9 cellular contexts compared by ENCODE assay signal in the genomic region with DNA sequence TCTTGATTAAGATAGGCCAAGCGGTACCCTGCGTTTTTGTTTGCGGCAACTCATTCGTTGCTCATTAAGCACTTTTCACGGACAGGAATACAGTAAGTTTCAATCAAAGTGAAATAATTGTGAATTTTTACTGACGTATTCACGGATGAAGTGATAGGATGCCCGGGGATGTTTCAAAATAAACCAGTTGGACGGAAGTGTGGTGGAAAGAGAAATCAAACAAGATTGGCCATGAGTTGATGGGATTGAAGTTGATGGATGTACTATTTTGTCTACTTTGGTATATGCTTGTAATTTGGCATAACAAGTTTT. TPM values are rescaled to one million over a fixed set of nuclear protein-coding genes. Genes with fewer than 3 reads are reported as not detected.
DNase-seq lines count a peak whose midpoint lies in the region; ATAC-seq and TF ChIP-seq lines count a peak whose summit lies in the region.
"Had no signal": no experiment of that assay in that cellular context is flagged by ENCODE, and none has a peak within 500 bp of the region (broad histone marks: within the 10 kb centered on the region; RNA-seq: fewer than 3 reads in every experiment).

No MANE protein-coding gene starts in this region.

- H3K9me3 ChIP-seq in SK-N-MC (ENCODE audit: low read depth, low read length) (no peaks in the 10 kb centered on the region), skeletal muscle satellite cell (replicated peaks; ENCODE audit: low read length) (no peaks in the 10 kb centered on the region)

- no peak for TF ChIP-seq CTCF in foreskin fibroblast (IDR thresholded peaks at IDR 0.05; ENCODE audit: low read depth, low read length)

- peak; percentile 10 for ATAC-seq in GM18517 (IDR thresholded peaks at IDR 0.05; ENCODE audit: unreplicated experiment)
- ATAC-seq in GM21528 (IDR thresholded peaks at IDR 0.05; ENCODE audit: low FRiP score, unreplicated experiment) = no peak

- H3K36me3 ChIP-seq in SK-N-MC (ENCODE audit: insufficient read depth, low read length) (peaks cover 14% of the 10 kb centered on the region; the same call in 1 of the 2 replicates), skeletal muscle satellite cell (ENCODE audit: insufficient read depth, low read length) (peaks cover 10% of the 10 kb centered on the region)

- peaks cover 17% of the 10 kb centered on the region for H3K4me1 ChIP-seq in skeletal muscle satellite cell (ENCODE audit: control insufficient read depth, insufficient read depth, low read length)

- no peak overlapping the region for H3K27ac ChIP-seq in SK-N-MC
- H3K27ac ChIP-seq: epithelial cell of prostate had no signal

- DNase-seq in SK-N-MC (ENCODE audit: low read depth, low spot score) = no peak
- DNase-seq in foreskin fibroblast = no peak
- no peak for DNase-seq in NCI-H1436 treated with DMSO at 0.1 percent for 48 hours (lab: John Stamatoyannopoulos, UW)
- no peak for DNase-seq in stimulated activated naive CD4-positive, alpha-beta T cell (lab: John Stamatoyannopoulos, UW)
- DNase-seq in activated CD4-positive, CD25-positive, alpha-beta regulatory T cell (lab: John Stamatoyannopoulos, UW) = no peak

- H3K9ac ChIP-seq in SK-N-MC (ENCODE audit: insufficient read length) = peak overlapping the region; percentile 95
- H3K9ac ChIP-seq in skeletal muscle satellite cell (ENCODE audit: low read depth, low read length) = peak overlapping the region; percentile 91

- H3K4me2 ChIP-seq in skeletal muscle satellite cell (ENCODE audit: low read length) = peak overlapping the region; percentile 90

- H3K4me3 ChIP-seq in SK-N-MC (peak overlapping the region; percentile 98), foreskin fibroblast (ENCODE audit: low read depth in 1 of 2, low read length in 2 of 2) (peak overlapping the region; percentile 58 to 92), skeletal muscle satellite cell (ENCODE audit: low read length) (peak overlapping the region; percentile 100)

- peaks cover 18% of the 10 kb centered on the region for H3K27me3 ChIP-seq in skeletal muscle satellite cell (ENCODE audit: control insufficient read depth, insufficient read depth, low read length)

RNA-seq across cellular contexts. Expression of a gene that starts 0.5 kb away (rescaled TPM):
- 12.9 and 17.7 TPM in 2 replicates for total RNA-seq in skeletal muscle satellite cell (2012; rRNA removed)
